22 cellular contexts compared by ENCODE assay signal in genomic region chr21:36199021-36199420, GRCh38.
"Had no signal": no experiment of that assay in that cellular context is flagged by ENCODE, and none has a peak within 500 bp of the region (broad histone marks: within the 10 kb centered on the region; RNA-seq: fewer than 3 reads in every experiment).

No MANE protein-coding gene starts in this region.

- H3K4me1 ChIP-seq: breast epithelium, right atrium auricular region had no signal

- H3K36me3 ChIP-seq: breast epithelium, pancreas, right atrium auricular region had no signal

- H3K4me3 ChIP-seq: breast epithelium, esophagus muscularis mucosa, pancreas, right atrium auricular region, smooth muscle cell, upper lobe of left lung had no signal

- DNase-seq: activated CD4-positive, alpha-beta T cell treated with anti-CD3 and anti-CD28 coated beads for 4 hours; activated CD4-positive, alpha-beta T cell treated with anti-CD3 and anti-CD28 coated beads, Interleukin-2, amount 50 U/mL, for 4 hours; activated naive CD4-positive, alpha-beta T cell; activated T-cell treated with anti-CD3 and anti-CD28 coated beads for 4 hours; activated T-cell treated with anti-CD3 and anti-CD28 coated beads, Interleukin-2, amount 50 U/mL, for 72 hours; central memory CD4-positive, alpha-beta T cell; effector CD4-positive, alpha-beta T cell; foreskin melanocyte; islet precursor cell; left cardiac atrium; mammary epithelial cell; naive B cell; nucleus accumbens; pancreas; stimulated activated CD4-positive, alpha-beta T cell treated with anti-CD3 and anti-CD28 coated beads, Interleukin-1b, Interleukin-23, amount 100 ng/mL, for 48 hours; stimulated activated naive CD4-positive, alpha-beta T cell treated with Interleukin-2 at 50 U/mL for 16 hours; upper lobe of left lung had no signal

- H3K27me3 ChIP-seq: breast epithelium, esophagus muscularis mucosa, pancreas, right atrium auricular region, upper lobe of left lung had no signal

- H3K27ac ChIP-seq: esophagus muscularis mucosa, pancreas, right atrium auricular region, upper lobe of left lung had no signal

- ATAC-seq: activated naive CD4-positive, alpha-beta T cell treated with anti-CD3 and anti-CD28 coated beads, Interleukin-2, amount 50 U/mL, for 72 hours; activated T-cell treated with anti-CD3 and anti-CD28 coated beads, Interleukin-2, amount 50 U/mL, for 72 hours; left cardiac atrium had no signal

- H3K9me3 ChIP-seq: breast epithelium, esophagus muscularis mucosa, pancreas, right atrium auricular region, upper lobe of left lung had no signal

- FAIRE-seq: pancreas had no signal
